ENCODE assay signal across 8 cellular contexts in the genomic region with DNA sequence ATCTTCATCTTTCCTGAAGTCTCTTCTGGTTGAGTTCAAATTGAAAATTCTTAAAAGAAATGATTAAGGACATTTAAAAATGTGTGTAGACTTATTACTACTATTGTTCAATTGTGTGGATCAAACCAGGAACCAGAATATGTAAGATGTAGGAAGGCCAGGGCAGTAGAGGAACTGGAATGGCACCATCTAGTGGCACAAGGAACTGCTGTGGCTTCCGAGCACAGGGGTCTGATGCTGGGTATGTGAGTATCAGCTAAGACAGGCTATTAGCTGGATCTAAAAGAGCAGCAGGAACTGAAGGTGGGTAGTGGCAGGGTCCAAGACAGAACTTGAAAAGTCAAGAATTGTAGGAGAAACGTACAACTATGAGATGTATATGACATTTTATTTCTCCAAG.
DNase-seq lines count a peak whose midpoint lies in the region; ATAC-seq lines count a peak whose summit lies in the region.

No MANE protein-coding gene starts in this region.

- H3K9me3 Mint-ChIP-seq in effector memory CD8-positive, alpha-beta T cell, result peaks cover 0 to 1% of the 10 kb centered on the region in 2 donors

- no peak overlapping the region for H3K27ac Mint-ChIP-seq in effector memory CD8-positive, alpha-beta T cell

- H3K4me3 Mint-ChIP-seq in effector memory CD8-positive, alpha-beta T cell, result no peak overlapping the region

- no peaks in the 10 kb centered on the region for H3K4me1 Mint-ChIP-seq in effector memory CD8-positive, alpha-beta T cell (ENCODE audit: low read depth in 2 of 2)

- no peaks in the 10 kb centered on the region for H3K36me3 Mint-ChIP-seq in effector memory CD8-positive, alpha-beta T cell (ENCODE audit: insufficient read depth)

- H3K27me3 Mint-ChIP-seq in effector memory CD8-positive, alpha-beta T cell, result no peaks in the 10 kb centered on the region

- DNase-seq in AG08395 (ENCODE audit: low spot score) (peak; percentile 3), SK-N-DZ (ENCODE audit: low spot score) (peak; percentile 20), iPS-NIHi7 (ENCODE audit: extremely low spot score) (peak; percentile 75), NCI-H226 (no peak), DMS79 treated with DMSO at 0.1 percent for 48 hours (lab: John Stamatoyannopoulos, UW) (no peak)
- DNase-seq in effector memory CD8-positive, alpha-beta T cell, result no peak

- ATAC-seq in GM18858 (IDR thresholded peaks at IDR 0.05; ENCODE audit: unreplicated experiment) (peak; percentile 91), HG03442 (IDR thresholded peaks at IDR 0.05; ENCODE audit: unreplicated experiment) (peak; percentile 88)
- ATAC-seq in effector memory CD8-positive, alpha-beta T cell (replicated peaks), result no peak

Comparison
In these comparisons a context has a peak if more than half of its experiments do, and no peak if none do; other contexts are left out.
1. DNase-seq: peak in AG08395 (single experiment), SK-N-DZ (single experiment) and iPS-NIHi7 (single experiment); none in NCI-H226 (single experiment), effector memory CD8-positive, alpha-beta T cell (0 of 3) and DMS79 treated with DMSO at 0.1 percent for 48 hours (single experiment).